23 cellular contexts compared by ENCODE assay signal in the genomic region with DNA sequence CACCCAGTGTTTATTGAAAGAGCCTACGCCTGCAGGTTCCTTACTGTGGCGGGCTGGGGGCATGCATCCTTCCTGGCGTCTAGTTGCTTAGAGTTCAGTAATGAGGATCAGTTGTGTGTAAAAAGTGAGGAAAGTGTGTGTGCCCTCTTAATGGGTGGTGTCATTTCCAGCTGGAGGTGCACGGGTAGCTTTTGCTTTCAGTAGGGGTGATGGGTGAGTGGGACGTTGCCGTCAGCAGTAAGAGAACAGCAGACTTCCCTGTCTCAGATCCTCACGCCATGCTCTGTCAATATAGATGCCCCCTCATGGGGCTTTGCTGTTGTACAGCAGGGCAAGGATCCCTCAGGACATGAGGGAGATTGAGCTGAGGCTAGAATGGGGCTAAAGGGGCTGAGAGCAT.
DNase-seq lines count a peak whose midpoint lies in the region; ATAC-seq lines count a peak whose summit lies in the region.
"Had no signal": no experiment of that assay in that cellular context is flagged by ENCODE, and none has a peak within 500 bp of the region (broad histone marks: within the 10 kb centered on the region; RNA-seq: fewer than 3 reads in every experiment).

No MANE protein-coding gene starts in this region.

- no peaks in the 10 kb centered on the region for H3K9me3 ChIP-seq in KOPT-K1 (ENCODE audit: insufficient read depth, low read length, poor library complexity, severe bottlenecking)
- H3K9me3 ChIP-seq: sigmoid colon, suprapubic skin had no signal

- H3K4me3 Mint-ChIP-seq in stimulated activated effector memory CD8-positive, alpha-beta T cell treated with anti-CD3 and anti-CD28 coated beads, Interleukin-12 subunit alpha, Interleukin-12 subunit beta, amount 100 ng/mL, for 72 hours = peak overlapping the region; percentile 64
- H3K4me3 Mint-ChIP-seq: activated naive CD8-positive, alpha-beta T cell treated with anti-CD3 and anti-CD28 coated beads for 36 hours; neural crest cell had no signal

- peak overlapping the region; percentile 86 for H3K27ac Mint-ChIP-seq in stimulated activated effector memory CD8-positive, alpha-beta T cell treated with anti-CD3 and anti-CD28 coated beads, Interleukin-12 subunit alpha, Interleukin-12 subunit beta, amount 100 ng/mL, for 72 hours
- H3K27ac Mint-ChIP-seq: activated naive CD8-positive, alpha-beta T cell treated with anti-CD3 and anti-CD28 coated beads for 36 hours had no signal

- peak; percentile 54 for ATAC-seq in stimulated activated effector memory CD8-positive, alpha-beta T cell treated with anti-CD3 and anti-CD28 coated beads, Interleukin-12 subunit alpha, Interleukin-12 subunit beta, amount 100 ng/mL, for 72 hours
- no peak for ATAC-seq in left cardiac atrium
- ATAC-seq: foreskin keratinocyte had no signal

- H3K27ac ChIP-seq in KOPT-K1 (ENCODE audit: low read depth, low read length, poor library complexity, severe bottlenecking) = peak overlapping the region; percentile 52
- H3K27ac ChIP-seq: foreskin keratinocyte, hepatocyte, KMS-11, sigmoid colon, suprapubic skin had no signal

- intact Hi-C loops in left cardiac atrium (cut with DNase I) (no loop called here), head of caudate nucleus (cut with DNase I) (no loop called here)

- H3K4me1 Mint-ChIP-seq in stimulated activated effector memory CD8-positive, alpha-beta T cell treated with anti-CD3 and anti-CD28 coated beads, Interleukin-12 subunit alpha, Interleukin-12 subunit beta, amount 100 ng/mL, for 72 hours = peaks cover 59% of the 10 kb centered on the region
- H3K4me1 Mint-ChIP-seq: activated naive CD8-positive, alpha-beta T cell treated with anti-CD3 and anti-CD28 coated beads for 36 hours had no signal

- no peaks in the 10 kb centered on the region for H3K9me3 Mint-ChIP-seq in stimulated activated effector memory CD8-positive, alpha-beta T cell treated with anti-CD3 and anti-CD28 coated beads, Interleukin-12 subunit alpha, Interleukin-12 subunit beta, amount 100 ng/mL, for 72 hours
- H3K9me3 Mint-ChIP-seq: activated naive CD8-positive, alpha-beta T cell treated with anti-CD3 and anti-CD28 coated beads for 36 hours; neural crest cell had no signal

- peak; percentile 16 for DNase-seq in activated naive CD4-positive, alpha-beta T cell treated with Interleukin-2 at 50 U/mL for 16 hours
- no peak for DNase-seq in activated naive CD4-positive, alpha-beta T cell (lab: John Stamatoyannopoulos, UW)
- DNase-seq in activated T-helper 9 cell treated with anti-CD3 and anti-CD28 coated beads, Interleukin-2, amount 50 U/mL, for 16 hours (ENCODE audit: low read depth) = peak; percentile 19
- no peak for DNase-seq in stimulated activated effector memory CD8-positive, alpha-beta T cell treated with anti-CD3 and anti-CD28 coated beads, Interleukin-12 subunit alpha, Interleukin-12 subunit beta, amount 100 ng/mL, for 72 hours (ENCODE audit: low spot score in 2 of 2)
- DNase-seq in left cardiac atrium (no peak), NCI-H128 (lab: John Stamatoyannopoulos, UW; ENCODE audit: unreplicated experiment) (no peak), head of caudate nucleus (no peak)
- DNase-seq: ACHN; activated CD4-positive, alpha-beta T cell treated with anti-CD3 and anti-CD28 coated beads for 1 hour; activated naive CD8-positive, alpha-beta T cell treated with anti-CD3 and anti-CD28 coated beads for 36 hours; C1 segment of cervical spinal cord; foreskin keratinocyte; NCI-H1694; NCI-H2171 treated with DMSO at 0.1 percent for 48 hours; NCI-H526; Right ventricle myocardium superior; sigmoid colon; stimulated activated CD4-positive, alpha-beta T cell treated with anti-CD3 and anti-CD28 coated beads, Interleukin-15, amount 100 ng/mL, for 24 hours had no signal

- H3K36me3 Mint-ChIP-seq in stimulated activated effector memory CD8-positive, alpha-beta T cell treated with anti-CD3 and anti-CD28 coated beads, Interleukin-12 subunit alpha, Interleukin-12 subunit beta, amount 100 ng/mL, for 72 hours = peaks cover 78% of the 10 kb centered on the region
- H3K36me3 Mint-ChIP-seq: activated naive CD8-positive, alpha-beta T cell treated with anti-CD3 and anti-CD28 coated beads for 36 hours had no signal

- H3K36me3 ChIP-seq in KOPT-K1 (ENCODE audit: insufficient read depth, low read length) = no peaks in the 10 kb centered on the region

Comparison
In these comparisons a context has a peak if more than half of its experiments do, and no peak if none do; other contexts are left out.
1. DNase-seq: peak in activated naive CD4-positive, alpha-beta T cell treated with Interleukin-2 at 50 U/mL for 16 hours (single experiment) and activated T-helper 9 cell treated with anti-CD3 and anti-CD28 coated beads, Interleukin-2, amount 50 U/mL, for 16 hours (single experiment); none in activated naive CD4-positive, alpha-beta T cell (0 of 4), stimulated activated effector memory CD8-positive, alpha-beta T cell treated with anti-CD3 and anti-CD28 coated beads, Interleukin-12 subunit alpha, Interleukin-12 subunit beta, amount 100 ng/mL, for 72 hours (0 of 2), left cardiac atrium (single experiment), NCI-H128 (single experiment) and head of caudate nucleus (0 of 42).